Comparison of ENCODE assay signal across 10 cellular contexts in genomic region chr17:2085648-2085949, GRCh38. TPM values are rescaled to one million over a fixed set of nuclear protein-coding genes. Genes with fewer than 3 reads are reported as not detected.
DNase-seq lines count a peak whose midpoint lies in the region; ATAC-seq, FAIRE-seq and TF ChIP-seq lines count a peak whose summit lies in the region.
"Had no signal": no experiment of that assay in that cellular context is flagged by ENCODE, and none has a peak within 500 bp of the region (broad histone marks: within the 10 kb centered on the region; RNA-seq: fewer than 3 reads in every experiment).

No MANE protein-coding gene starts in this region.

- ATAC-seq in HepG2 (no peak), aorta (ENCODE audit: low FRiP score) (peak; percentile 51), GM18502 (IDR thresholded peaks at IDR 0.05; ENCODE audit: poor library complexity, unreplicated experiment) (no peak)

- DNase-seq in HepG2 (ENCODE audit: low spot score) (no peak), fibroblast of peridontal ligament (ENCODE audit: extremely low read depth) (peak; percentile 74), neural crest cell (ENCODE audit: low read depth, low spot score) (no peak), aorta (peak in 1 of 2 donors; percentile 84), kidney tubule cell (ENCODE audit: low spot score) (no peak)
- no peak for DNase-seq in stimulated activated CD4-positive, alpha-beta T cell treated with anti-CD3 and anti-CD28 coated beads, Interleukin-2, amount 100 ng/mL, for 24 hours
- DNase-seq: NCI-H2171 had no signal

- no TSS peak for BruUV-seq in HepG2 (replicated peaks; lab: Mats Ljungman, UMichigan)

- 74% methylated on average over 5 of the region's 5 CpGs for WGBS in liver
- 89% methylated on average over 5 of the region's 5 CpGs for WGBS in HepG2 (ENCODE audit: low lambda C conversion rate)
- 34 to 42% methylated on average over 5 of the region's 5 CpGs for WGBS in aorta, 2 donors

- H3K9me3 Mint-ChIP-seq in neural crest cell: no peaks in the 10 kb centered on the region

- H3K4me1 Mint-ChIP-seq in neural crest cell: peaks cover 45% of the 10 kb centered on the region

- no peak for TF ChIP-seq EP300 in HepG2 (IDR thresholded peaks at IDR 0.05; ENCODE audit: low read depth in 2 of 2, low read length in 2 of 2)
- no peak for TF ChIP-seq EP300 in HepG2 (CRISPR knock-in tag; IDR thresholded peaks at IDR 0.05; ENCODE audit: borderline replicate concordance)

- H3K4me1 ChIP-seq in liver (ENCODE audit: control insufficient read depth in 4 of 4, insufficient read depth in 4 of 4, low read length in 3 of 4): peaks cover 2 to 27% (median 17%) of the 10 kb centered on the region in 4 donors
- peaks cover 32% of the 10 kb centered on the region for H3K4me1 ChIP-seq in HepG2 (ENCODE audit: insufficient read depth, low read length)
- H3K4me1 ChIP-seq in aorta (ENCODE audit: control insufficient read depth in 1 of 2, insufficient read depth in 2 of 2, low read length in 2 of 2): no peaks in the 10 kb centered on the region

- H3K27ac Mint-ChIP-seq in neural crest cell (ENCODE audit: unreplicated experiment): peak overlapping the region; percentile 31

- H3K27ac ChIP-seq in liver (ENCODE audit: low read depth in 1 of 2, low read length in 2 of 2) (peak overlapping the region; percentile 64 to 75), HepG2 (ENCODE audit: extremely low read length, insufficient read depth, low read length) (no peak overlapping the region), aorta (ENCODE audit: low read depth in 1 of 2, low read length in 2 of 2) (no peak overlapping the region)
- H3K27ac ChIP-seq: SK-N-MC had no signal

- H3K79me2 ChIP-seq in HepG2 (ENCODE audit: insufficient read depth, low read length): no peaks in the 10 kb centered on the region

- TF ChIP-seq CTCF in liver (IDR thresholded peaks at IDR 0.05; ENCODE audit: low read depth, low read length, missing input control): no peak
- TF ChIP-seq CTCF in HepG2 (CRISPR knock-in tag; IDR thresholded peaks at IDR 0.05): no peak
- TF ChIP-seq CTCF in neural crest cell (conservative IDR thresholded peaks at IDR 0.05): no peak

- no peak overlapping the region for H3K4me3 ChIP-seq in liver (ENCODE audit: low read depth in 1 of 3, low read length in 3 of 3)
- H3K4me3 ChIP-seq in HepG2 (replicated peaks in 1 of 3; ENCODE audit: insufficient read depth in 1 of 3, low read depth in 2 of 3, low read length in 3 of 3): no peak overlapping the region
- no peak overlapping the region for H3K4me3 ChIP-seq in aorta (ENCODE audit: low read length in 2 of 2)
- H3K4me3 ChIP-seq: SK-N-MC had no signal

- H3K4me3 Mint-ChIP-seq in neural crest cell: no peak overlapping the region

- no peaks in the 10 kb centered on the region for H3K27me3 Mint-ChIP-seq in neural crest cell (ENCODE audit: low read depth)

- CTCF ChIA-PET in HepG2 (lab: Yijun Ruan, JAX; ENCODE audit: low intra/inter-chr PET ratio, low total read pairs): no interaction called here

- no peak overlapping the region for H3K4me2 ChIP-seq in HepG2 (ENCODE audit: low read depth, low read length)

- FAIRE-seq in HepG2 (lab: Jason Lieb, UNC): no peak

- POLR2A ChIA-PET in HepG2 (lab: Yijun Ruan, JAX): no interaction called here

- H3K36me3 Mint-ChIP-seq in neural crest cell (ENCODE audit: low read depth): no peaks in the 10 kb centered on the region

- intact Hi-C loops in HepG2 (cut with micrococcal nuclease; ENCODE audit: unreplicated experiment): no loop called here
- intact Hi-C loops in aorta (cut with DNase I): no loop called here

- no peaks in the 10 kb centered on the region for H4K20me1 ChIP-seq in HepG2 (ENCODE audit: insufficient read depth, low read length)

- TF ChIP-seq POLR2A in HepG2 (IDR thresholded peaks at IDR 0.05; ENCODE audit: insufficient read depth in 1 of 2, low read depth in 2 of 2, low read length in 2 of 2): no peak

- H2AFZ ChIP-seq in HepG2 (ENCODE audit: low read length): no peak overlapping the region

- TF ChIP-seq RAD21 in liver (IDR thresholded peaks at IDR 0.05) (no peak), HepG2 (CRISPR knock-in tag; IDR thresholded peaks at IDR 0.05) (no peak)

- H3K36me3 ChIP-seq in liver (ENCODE audit: control insufficient read depth in 4 of 4, insufficient read depth in 3 of 4, low read depth in 1 of 4, low read length in 3 of 4) (peaks cover 1 to 8% (median 5%) of the 10 kb centered on the region in 4 donors), HepG2 (replicated peaks in 1 of 2; ENCODE audit: control insufficient read depth in 1 of 2, insufficient read depth in 2 of 2, low read length in 2 of 2) (peaks cover 3 to 25% of the 10 kb centered on the region in 2 experiments; a peak in 4 of 5 replicates), aorta (ENCODE audit: control insufficient read depth in 1 of 2, insufficient read depth in 2 of 2, low read length in 1 of 2) (peaks cover 0 to 5% of the 10 kb centered on the region in 2 donors)

- in situ Hi-C loops in HepG2 (cut with HindIII; ENCODE audit: extremely low pct_ligation_motif_present, low pct_unique_long_range_greater_than_20kb): no loop called here

- peak overlapping the region in 1 of 2 donors; percentile 10 for H3K9ac ChIP-seq in liver (ENCODE audit: low read depth in 1 of 2, low read length in 2 of 2)
- no peak overlapping the region for H3K9ac ChIP-seq in HepG2 (ENCODE audit: insufficient read depth, low read depth, low read length)

- no peaks in the 10 kb centered on the region for H3K9me3 ChIP-seq in liver (ENCODE audit: control insufficient read depth in 4 of 4, low read length in 3 of 4)
- no peaks in the 10 kb centered on the region for H3K9me3 ChIP-seq in HepG2 (ENCODE audit: low read length)
- no peaks in the 10 kb centered on the region for H3K9me3 ChIP-seq in aorta (ENCODE audit: control insufficient read depth, low read length)

- H3K27me3 ChIP-seq in liver (ENCODE audit: control insufficient read depth in 4 of 4, insufficient read depth in 4 of 4, low read length in 3 of 4) (no peaks in the 10 kb centered on the region), HepG2 (ENCODE audit: control insufficient read depth in 1 of 2, insufficient read depth in 2 of 2, low read length in 2 of 2) (no peaks in the 10 kb centered on the region), aorta (ENCODE audit: control insufficient read depth in 1 of 2, insufficient read depth in 2 of 2, low read length in 1 of 2) (no peaks in the 10 kb centered on the region)

RNA-seq across cellular contexts. Expression of gene HIC1, which starts 30.7 kb away (rescaled TPM):
- total RNA-seq in liver (1 to 10 TPM; 3.9 to 4.8 TPM), HepG2 (2016; rRNA removed; fragmentation: Illumina TruSeq; extraction: Trizol) (0.31 TPM in 1 of 2 replicates, not detected in the other), neural crest cell (0.37 and 0.82 TPM in 2 replicates), aorta (10 to 100 TPM; 27.2 to 69.2 TPM)
- polyA plus RNA-seq in liver (1 to 10 TPM in 1 of 2 donors, under 1 TPM in 1; 0.44 to 3.5 TPM), HepG2 (2011; rRNA removed) (0.04 and 0.10 TPM in 2 replicates), aorta (1 to 10 TPM; 1.1 to 2.1 TPM)
- total RNA-seq in HepG2 (2016; cell fraction: cytosol; rRNA removed; fragmentation: Illumina TruSeq; extraction: Trizol; ENCODE audit: low read depth): not detected in 2 replicates
- total RNA-seq in HepG2 (2016; cell fraction: insoluble cytoplasmic fraction; rRNA removed; fragmentation: Illumina TruSeq; extraction: Trizol): 0.12 and 0.26 TPM in 2 replicates
- total RNA-seq in HepG2 (2016; cell fraction: membrane; rRNA removed; fragmentation: Illumina TruSeq; extraction: Trizol): 0.06 and 0.07 TPM in 2 replicates
- not detected in 2 replicates for total RNA-seq in HepG2 (2016; cell fraction: nucleus; rRNA removed; fragmentation: Illumina TruSeq; extraction: Trizol)
- polyA plus RNA-seq in HepG2 (2011; cell fraction: cytosol; rRNA removed): 0.09 and 0.12 TPM in 2 replicates
- 1.1 and 1.2 TPM in 2 replicates for polyA plus RNA-seq in HepG2 (2011; cell fraction: nucleus; rRNA removed)
- polyA plus RNA-seq in HepG2 (2012): 0.23 and 0.39 TPM in 2 replicates
- not detected in 2 replicates for polyA plus RNA-seq in HepG2 (2016; cell fraction: cytosol; fragmentation: Illumina TruSeq; extraction: Trizol; ENCODE audit: low read depth)
- 0.08 TPM in 1 of 2 replicates, not detected in the other for polyA plus RNA-seq in HepG2 (2016; cell fraction: insoluble cytoplasmic fraction; fragmentation: Illumina TruSeq; extraction: Trizol; ENCODE audit: low read depth)
- polyA plus RNA-seq in HepG2 (2016; cell fraction: membrane; fragmentation: Illumina TruSeq; extraction: Trizol; ENCODE audit: low read depth): 0.06 and 0.09 TPM in 2 replicates
- 0.84 TPM in 1 of 2 replicates, not detected in the other for polyA plus RNA-seq in HepG2 (2016; cell fraction: nucleus; fragmentation: Illumina TruSeq; extraction: Trizol; ENCODE audit: insufficient read depth, low read depth)
- polyA minus RNA-seq in HepG2 (2011; rRNA and poly(A)+ RNA removed; ENCODE audit: low replicate concordance): 0.12 and 0.56 TPM in 2 replicates
- polyA minus RNA-seq in HepG2 (2011; cell fraction: cytosol; rRNA and poly(A)+ RNA removed): not detected in 2 replicates
- polyA minus RNA-seq in HepG2 (2011; cell fraction: nucleus; rRNA and poly(A)+ RNA removed): 0.12 and 0.13 TPM in 2 replicates

RNA-seq across cellular contexts. Expression of gene OVCA2, which starts 43.8 kb away (rescaled TPM):
- total RNA-seq in liver (10 to 100 TPM; 16.1 to 17.2 TPM), HepG2 (2016; rRNA removed; fragmentation: Illumina TruSeq; extraction: Trizol) (28.2 and 28.5 TPM in 2 replicates), neural crest cell (25.6 and 29.8 TPM in 2 replicates), aorta (10 to 100 TPM; 14.2 to 19.8 TPM)
- polyA plus RNA-seq in liver (10 to 100 TPM; 30.3 to 30.6 TPM), HepG2 (2011; rRNA removed) (23.7 and 30.7 TPM in 2 replicates), aorta (10 to 100 TPM; 20.3 to 54.0 TPM)
- 14.6 and 20.0 TPM in 2 replicates for total RNA-seq in HepG2 (2016; cell fraction: cytosol; rRNA removed; fragmentation: Illumina TruSeq; extraction: Trizol; ENCODE audit: low read depth)
- 30.5 and 31.5 TPM in 2 replicates for total RNA-seq in HepG2 (2016; cell fraction: insoluble cytoplasmic fraction; rRNA removed; fragmentation: Illumina TruSeq; extraction: Trizol)
- total RNA-seq in HepG2 (2016; cell fraction: membrane; rRNA removed; fragmentation: Illumina TruSeq; extraction: Trizol): 29.3 and 32.1 TPM in 2 replicates
- total RNA-seq in HepG2 (2016; cell fraction: nucleus; rRNA removed; fragmentation: Illumina TruSeq; extraction: Trizol): 13.5 and 15.0 TPM in 2 replicates
- 28.7 and 32.0 TPM in 2 replicates for polyA plus RNA-seq in HepG2 (2011; cell fraction: cytosol; rRNA removed)
- 12.2 and 17.3 TPM in 2 replicates for polyA plus RNA-seq in HepG2 (2011; cell fraction: nucleus; rRNA removed)
- polyA plus RNA-seq in HepG2 (2012): 7.1 and 10.8 TPM in 2 replicates
- polyA plus RNA-seq in HepG2 (2016; cell fraction: cytosol; fragmentation: Illumina TruSeq; extraction: Trizol; ENCODE audit: low read depth): 21.4 and 25.7 TPM in 2 replicates
- polyA plus RNA-seq in HepG2 (2016; cell fraction: insoluble cytoplasmic fraction; fragmentation: Illumina TruSeq; extraction: Trizol; ENCODE audit: low read depth): 30.2 and 32.2 TPM in 2 replicates
- polyA plus RNA-seq in HepG2 (2016; cell fraction: membrane; fragmentation: Illumina TruSeq; extraction: Trizol; ENCODE audit: low read depth): 25.8 and 29.0 TPM in 2 replicates
- 19.9 and 28.4 TPM in 2 replicates for polyA plus RNA-seq in HepG2 (2016; cell fraction: nucleus; fragmentation: Illumina TruSeq; extraction: Trizol; ENCODE audit: insufficient read depth, low read depth)
- 18.1 and 38.8 TPM in 2 replicates for polyA minus RNA-seq in HepG2 (2011; rRNA and poly(A)+ RNA removed; ENCODE audit: low replicate concordance)
- 2.6 and 5.9 TPM in 2 replicates for polyA minus RNA-seq in HepG2 (2011; cell fraction: cytosol; rRNA and poly(A)+ RNA removed)
- polyA minus RNA-seq in HepG2 (2011; cell fraction: nucleus; rRNA and poly(A)+ RNA removed): 1.7 TPM in 1 of 2 replicates, not detected in the other

RNA-seq across cellular contexts. Expression of gene DPH1, which starts 55.6 kb away (rescaled TPM):
- 10 to 100 TPM in 1 of 2 donors, 1 to 10 TPM in 1; 9.8 to 24.6 TPM for total RNA-seq in liver
- 10 to 100 TPM; 17.5 to 21.2 TPM for polyA plus RNA-seq in liver
- 14.5 and 25.3 TPM in 2 replicates for total RNA-seq in HepG2 (2016; rRNA removed; fragmentation: Illumina TruSeq; extraction: Trizol)
- 12.1 and 14.2 TPM in 2 replicates for total RNA-seq in HepG2 (2016; cell fraction: cytosol; rRNA removed; fragmentation: Illumina TruSeq; extraction: Trizol; ENCODE audit: low read depth)
- 12.8 and 22.5 TPM in 2 replicates for total RNA-seq in HepG2 (2016; cell fraction: insoluble cytoplasmic fraction; rRNA removed; fragmentation: Illumina TruSeq; extraction: Trizol)
- total RNA-seq in HepG2 (2016; cell fraction: membrane; rRNA removed; fragmentation: Illumina TruSeq; extraction: Trizol): 10.3 and 14.0 TPM in 2 replicates
- total RNA-seq in HepG2 (2016; cell fraction: nucleus; rRNA removed; fragmentation: Illumina TruSeq; extraction: Trizol): 16.5 and 22.6 TPM in 2 replicates
- 42.8 and 49.5 TPM in 2 replicates for polyA plus RNA-seq in HepG2 (2011; rRNA removed)
- 18.9 and 24.7 TPM in 2 replicates for polyA plus RNA-seq in HepG2 (2011; cell fraction: cytosol; rRNA removed)
- 184 and 197 TPM in 2 replicates for polyA plus RNA-seq in HepG2 (2011; cell fraction: nucleus; rRNA removed)
- 22.1 and 23.1 TPM in 2 replicates for polyA plus RNA-seq in HepG2 (2012)
- polyA plus RNA-seq in HepG2 (2016; cell fraction: cytosol; fragmentation: Illumina TruSeq; extraction: Trizol; ENCODE audit: low read depth): 2.9 and 3.9 TPM in 2 replicates
- polyA plus RNA-seq in HepG2 (2016; cell fraction: insoluble cytoplasmic fraction; fragmentation: Illumina TruSeq; extraction: Trizol; ENCODE audit: low read depth): 12.2 and 15.0 TPM in 2 replicates
- 3.9 and 4.7 TPM in 2 replicates for polyA plus RNA-seq in HepG2 (2016; cell fraction: membrane; fragmentation: Illumina TruSeq; extraction: Trizol; ENCODE audit: low read depth)
- polyA plus RNA-seq in HepG2 (2016; cell fraction: nucleus; fragmentation: Illumina TruSeq; extraction: Trizol; ENCODE audit: insufficient read depth, low read depth): 54.3 and 66.6 TPM in 2 replicates
- 82.1 and 106 TPM in 2 replicates for polyA minus RNA-seq in HepG2 (2011; rRNA and poly(A)+ RNA removed; ENCODE audit: low replicate concordance)
- polyA minus RNA-seq in HepG2 (2011; cell fraction: cytosol; rRNA and poly(A)+ RNA removed): 15.1 and 19.0 TPM in 2 replicates
- polyA minus RNA-seq in HepG2 (2011; cell fraction: nucleus; rRNA and poly(A)+ RNA removed): 33.1 and 46.4 TPM in 2 replicates
- 29.7 and 35.1 TPM in 2 replicates for total RNA-seq in neural crest cell
- total RNA-seq in aorta: 10 to 100 TPM; 26.1 to 38.8 TPM
- 10 to 100 TPM in 1 of 2 donors, 1 to 10 TPM in 1; 6.3 to 62.9 TPM for polyA plus RNA-seq in aorta

Comparison
In these comparisons a context has a peak if more than half of its experiments do, and no peak if none do; other contexts are left out.
1. H3K27ac ChIP-seq: peak in liver (2 of 2); none in HepG2 (single experiment) and aorta (0 of 2).
2. RNA of gene HIC1, which starts 30.7 kb away (total RNA-seq): 27.2 to 69.2 TPM in aorta; 3.9 to 4.8 TPM in liver, 0.37 to 0.82 TPM in neural crest cell and 0.06 to 0.31 TPM in HepG2; every median in the first group is over 4 times any median in the second.